ENCODE assay signal across 9 cellular contexts in the genomic region with DNA sequence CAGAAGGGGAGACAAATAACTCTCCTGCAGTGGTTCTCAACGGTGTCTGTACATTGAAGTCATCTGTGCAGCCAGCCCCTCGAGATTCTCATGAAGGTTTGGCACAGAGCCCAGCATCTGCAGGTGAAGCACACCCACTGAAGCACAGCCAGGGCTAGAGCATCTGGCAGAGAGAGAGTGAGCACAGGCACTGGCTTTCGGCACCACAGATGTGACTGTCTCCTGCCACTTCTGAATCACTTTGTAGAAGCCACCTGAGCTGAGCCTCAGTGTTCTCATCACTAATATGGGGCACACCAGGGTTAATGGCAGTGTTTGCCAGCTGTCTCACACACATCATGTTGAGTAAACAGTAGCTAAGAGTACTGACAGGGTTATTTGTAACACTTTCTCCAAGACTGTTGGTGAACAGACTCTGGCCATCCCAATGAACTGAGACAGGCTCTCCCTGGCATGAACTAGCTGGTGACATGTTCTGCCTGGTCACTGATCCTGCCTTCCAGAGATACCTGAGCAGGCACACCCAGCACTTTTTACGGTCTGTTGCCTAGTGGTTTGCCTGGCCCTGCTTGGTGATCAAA. TPM values are rescaled to one million over a fixed set of nuclear protein-coding genes. Genes with fewer than 3 reads are reported as not detected.
DNase-seq lines count a peak whose midpoint lies in the region; ATAC-seq and TF ChIP-seq lines count a peak whose summit lies in the region.
"Had no signal": no experiment of that assay in that cellular context is flagged by ENCODE, and none has a peak within 500 bp of the region (broad histone marks: within the 10 kb centered on the region; RNA-seq: fewer than 3 reads in every experiment).

No MANE protein-coding gene starts in this region.

- H3K4me3 Mint-ChIP-seq in T-helper 1 cell treated with Interleukin-12 subunit alpha and Interleukin-12 subunit beta and Interleukin-4 antibody, amounts not matched to agents 30 μg/mL and 1 μg/mL, for 36 hours, result no peak overlapping the region

- H3K4me1 Mint-ChIP-seq in T-helper 1 cell treated with Interleukin-12 subunit alpha and Interleukin-12 subunit beta and Interleukin-4 antibody, amounts not matched to agents 30 μg/mL and 1 μg/mL, for 36 hours (ENCODE audit: low read depth), result peaks cover 32% of the 10 kb centered on the region

- ATAC-seq in HG03354 (IDR thresholded peaks at IDR 0.05; ENCODE audit: poor library complexity, severe bottlenecking, unreplicated experiment), result peak; percentile 62

- H3K4me1 ChIP-seq in thyroid gland (peaks cover 53 to 92% of the 10 kb centered on the region in 2 donors), ovary (ENCODE audit: insufficient read depth) (peaks cover 12% of the 10 kb centered on the region)

- H3K27ac Mint-ChIP-seq in T-helper 1 cell treated with Interleukin-12 subunit alpha and Interleukin-12 subunit beta and Interleukin-4 antibody, amounts not matched to agents 30 μg/mL and 1 μg/mL, for 36 hours, result peak overlapping the region; percentile 39

- TF ChIP-seq CTCF in thyroid gland (IDR thresholded peaks at IDR 0.05) (no peak), ovary (IDR thresholded peaks at IDR 0.05) (no peak)

- no peaks in the 10 kb centered on the region for H3K9me3 ChIP-seq in thyroid gland
- no peaks in the 10 kb centered on the region for H3K9me3 ChIP-seq in ovary

- H3K4me3 ChIP-seq in thyroid gland (replicated peaks in 1 of 3), result no peak overlapping the region
- no peak overlapping the region for H3K4me3 ChIP-seq in ovary

- DNase-seq in NCI-H146 (lab: John Stamatoyannopoulos, UW), result peak; percentile 25
- no peak for DNase-seq in NCI-H146 treated with DMSO at 0.1 percent for 48 hours (lab: John Stamatoyannopoulos, UW; ENCODE audit: unreplicated experiment)
- peak; percentile 70 for DNase-seq in glomerular visceral epithelial cell (ENCODE audit: extremely low spot score)
- peak; percentile 74 to 80 for DNase-seq in thyroid gland
- no peak for DNase-seq in G401 (ENCODE audit: low spot score)
- DNase-seq in ovary, result no peak

- no peak for TF ChIP-seq EP300 in ovary (IDR thresholded peaks at IDR 0.05)

- no peaks in the 10 kb centered on the region for H3K9me3 Mint-ChIP-seq in T-helper 1 cell treated with Interleukin-12 subunit alpha and Interleukin-12 subunit beta and Interleukin-4 antibody, amounts not matched to agents 30 μg/mL and 1 μg/mL, for 36 hours

- in situ Hi-C loops in G401 (cut with HindIII; ENCODE audit: low sequenced_read_pairs), result no loop called here

- intact Hi-C loops in thyroid gland (cut with DNase I) (no loop called here), ovary (cut with DNase I) (no loop called here)

- TF ChIP-seq POLR2A in thyroid gland (IDR thresholded peaks at IDR 0.05) (no peak), ovary (IDR thresholded peaks at IDR 0.05) (no peak)

- 13 to 28% methylated on average over 4 of the region's 4 CpGs for WGBS in thyroid gland, 2 donors
- WGBS in ovary, 3 donors, result 45 to 58% (median 53%) methylated on average over 4 of the region's 4 CpGs

- no peaks in the 10 kb centered on the region for H3K27me3 Mint-ChIP-seq in T-helper 1 cell treated with Interleukin-12 subunit alpha and Interleukin-12 subunit beta and Interleukin-4 antibody, amounts not matched to agents 30 μg/mL and 1 μg/mL, for 36 hours (ENCODE audit: low read depth)

- peaks cover 15% of the 10 kb centered on the region for H3K36me3 Mint-ChIP-seq in T-helper 1 cell treated with Interleukin-12 subunit alpha and Interleukin-12 subunit beta and Interleukin-4 antibody, amounts not matched to agents 30 μg/mL and 1 μg/mL, for 36 hours (ENCODE audit: low read depth)

- H3K27ac ChIP-seq in thyroid gland (peak overlapping the region; percentile 22 to 89 (median 86)), ovary (no peak overlapping the region)

- H3K36me3 ChIP-seq in thyroid gland (peaks cover 18% of the 10 kb centered on the region in 2 donors), ovary (no peaks in the 10 kb centered on the region)

- H3K27me3 ChIP-seq in thyroid gland (no peaks in the 10 kb centered on the region), ovary (no peaks in the 10 kb centered on the region)

RNA-seq across cellular contexts. Expression of a gene that starts 10.9 kb away (rescaled TPM):
- under 1 TPM in 1 of 4 donors, not detected in 3; 0.33 TPM for total RNA-seq in thyroid gland
- not detected in 2 replicates for total RNA-seq in G401 (2014; rRNA removed; shearing (Covaris generic))
- under 1 TPM; 0.15 to 0.95 (median 0.48) TPM for total RNA-seq in ovary
- polyA plus RNA-seq in ovary, result under 1 TPM in 1 of 2 donors, not detected in 1; 0.46 TPM
- total RNA-seq: mononuclear cell had no signal

RNA-seq across cellular contexts. Expression of a gene that starts 12.4 kb away (rescaled TPM):
- total RNA-seq in thyroid gland (10 to 100 TPM; 14.2 to 37.9 (median 23.3) TPM), ovary (10 to 100 TPM; 38.6 to 66.4 (median 57.9) TPM)
- total RNA-seq in G401 (2014; rRNA removed; shearing (Covaris generic)), result 26.3 and 28.6 TPM in 2 replicates
- polyA plus RNA-seq in ovary, result 10 to 100 TPM; 27.1 to 77.5 TPM

RNA-seq across cellular contexts. Expression of a gene that starts 21.0 kb away (rescaled TPM):
- total RNA-seq in thyroid gland, result 10 to 100 TPM in 2 of 4 donors, 1 to 10 TPM in 2; 6.4 to 12.9 (median 9.7) TPM
- 2.4 and 6.5 TPM in 2 replicates for total RNA-seq in G401 (2014; rRNA removed; shearing (Covaris generic))
- total RNA-seq in ovary, result 10 to 100 TPM in 6 of 7 donors, 1 to 10 TPM in 1; 8.6 to 24.6 (median 19.3) TPM
- 10 to 100 TPM; 10.3 to 22.2 TPM for polyA plus RNA-seq in ovary

RNA-seq across cellular contexts. Expression of a gene that starts 21.2 kb away (rescaled TPM):
- 100 to 1,000 TPM; 116 to 208 (median 147) TPM for total RNA-seq in thyroid gland
- 130 and 145 TPM in 2 replicates for total RNA-seq in G401 (2014; rRNA removed; shearing (Covaris generic))
- 100 to 1,000 TPM in 2 of 7 donors, 10 to 100 TPM in 5; 53.8 to 114 (median 94.3) TPM for total RNA-seq in ovary
- 100 to 1,000 TPM; 124 to 130 TPM for polyA plus RNA-seq in ovary

RNA-seq across cellular contexts. Expression of a gene that starts 35.3 kb away (rescaled TPM):
- total RNA-seq in thyroid gland (under 1 TPM in 2 of 4 donors, not detected in 2; 0.22 to 0.54 TPM), ovary (1 to 10 TPM in 6 of 7 donors, under 1 TPM in 1; 0.36 to 2.0 (median 1.5) TPM)
- 1.8 and 1.9 TPM in 2 replicates for total RNA-seq in G401 (2014; rRNA removed; shearing (Covaris generic))
- polyA plus RNA-seq in ovary, result 1 to 10 TPM; 1.8 to 3.0 TPM

Comparison
In these comparisons a context has a peak if more than half of its experiments do, and no peak if none do; other contexts are left out.
1. DNase-seq: peak in NCI-H146 (single experiment), glomerular visceral epithelial cell (single experiment) and thyroid gland (2 of 2); none in NCI-H146 treated with DMSO at 0.1 percent for 48 hours (single experiment), G401 (single experiment) and ovary (0 of 5).
2. H3K27ac ChIP-seq: peak in thyroid gland (3 of 3); none in ovary (0 of 2).